ENCODE assay signal across 11 cellular contexts in the genomic region with DNA sequence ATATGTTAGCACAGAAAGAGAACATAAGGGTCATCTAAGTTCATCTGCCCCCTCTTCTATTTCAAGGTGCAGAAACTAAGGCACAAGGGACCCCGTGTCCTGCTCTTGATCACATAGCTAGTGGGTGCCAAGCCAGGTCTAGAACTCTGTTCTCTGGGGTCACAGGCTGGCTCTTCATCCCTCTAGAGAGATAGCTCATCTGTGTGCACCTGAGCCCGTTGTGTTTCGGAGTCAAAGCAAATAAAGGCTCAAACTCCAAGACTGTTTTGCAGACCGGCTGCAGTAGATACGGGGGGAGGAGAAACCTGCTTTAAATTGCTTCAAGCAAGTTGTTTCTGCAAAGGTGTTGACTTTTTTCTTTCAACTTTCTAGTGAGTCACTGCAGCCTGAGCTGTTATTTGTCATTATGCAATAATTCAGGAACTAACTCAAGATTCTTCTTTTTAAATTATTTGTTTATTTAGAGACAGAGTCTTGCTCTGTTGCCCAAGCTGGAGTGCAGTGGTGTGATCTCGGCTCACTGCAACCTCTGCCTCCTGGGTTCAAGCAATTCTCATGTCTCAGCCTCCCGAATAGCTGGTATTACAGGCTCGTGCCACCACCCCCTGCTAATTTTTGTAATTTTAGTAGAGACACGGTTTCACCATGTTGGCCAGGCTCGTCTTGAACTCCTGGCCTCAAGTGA. TPM values are rescaled to one million over a fixed set of nuclear protein-coding genes. Genes with fewer than 3 reads are reported as not detected.
A peak's percentile ranks its signal among the peaks of the same experiment; 100 is the strongest.
DNase-seq lines count a peak whose midpoint lies in the region; ATAC-seq and TF ChIP-seq lines count a peak whose summit lies in the region.
"Had no signal": no experiment of that assay in that cellular context is flagged by ENCODE, and none has a peak within 500 bp of the region (broad histone marks: within the 10 kb centered on the region; RNA-seq: fewer than 3 reads in every experiment).

No MANE protein-coding gene starts in this region.

- no peaks in the 10 kb centered on the region for H3K36me3 Mint-ChIP-seq in CD4-positive, CD25-positive, alpha-beta regulatory T cell
- no peaks in the 10 kb centered on the region for H3K36me3 Mint-ChIP-seq in T-helper 2 cell treated with Interferon-gamma antibody and Interleukin-4, amounts not matched to agents 5 μg/mL and 100 μg/mL, for 36 hours (ENCODE audit: low read depth)

- H3K27ac Mint-ChIP-seq in CD4-positive, CD25-positive, alpha-beta regulatory T cell: peak overlapping the region in 2 of 3 donors; percentile 5 to 63
- no peak overlapping the region for H3K27ac Mint-ChIP-seq in T-helper 2 cell treated with Interferon-gamma antibody and Interleukin-4, amounts not matched to agents 5 μg/mL and 100 μg/mL, for 36 hours
- H3K27ac Mint-ChIP-seq: T-helper 1 cell treated with Interleukin-12 subunit alpha and Interleukin-12 subunit beta and Interleukin-4 antibody, amounts not matched to agents 30 μg/mL and 1 μg/mL, for 36 hours had no signal

- ATAC-seq in CD4-positive, CD25-positive, alpha-beta regulatory T cell (ENCODE audit: low read depth in 2 of 2): no peak

- H3K36me3 ChIP-seq in CD4-positive, CD25-positive, alpha-beta regulatory T cell (ENCODE audit: control insufficient read depth, insufficient read depth, low read length): no peaks in the 10 kb centered on the region
- H3K36me3 ChIP-seq in neutrophil: no peaks in the 10 kb centered on the region

- TF ChIP-seq POLR2A in NB4 (IDR thresholded peaks at IDR 0.05; ENCODE audit: extremely low read depth, insufficient read length) (no peak), erythroblast (IDR thresholded peaks at IDR 0.05; ENCODE audit: low read length) (no peak)

- H3K4me3 ChIP-seq in CD4-positive, CD25-positive, alpha-beta regulatory T cell (ENCODE audit: low read depth, low read length): no peak overlapping the region
- H3K4me3 ChIP-seq in NB4 (ENCODE audit: low read depth, low read length) (no peak overlapping the region), neutrophil (ENCODE audit: low read depth in 1 of 2, low read length in 1 of 2) (peak overlapping the region; percentile 16 to 35)

- TF ChIP-seq CTCF in NB4 (IDR thresholded peaks at IDR 0.05; ENCODE audit: low read depth, low read length): no peak
- TF ChIP-seq CTCF in neutrophil (IDR thresholded peaks at IDR 0.05): no peak

- H3K27me3 ChIP-seq in CD4-positive, CD25-positive, alpha-beta regulatory T cell (ENCODE audit: control insufficient read depth, insufficient read depth, low read length): no peaks in the 10 kb centered on the region
- no peaks in the 10 kb centered on the region for H3K27me3 ChIP-seq in neutrophil

- H3K9me3 Mint-ChIP-seq in CD4-positive, CD25-positive, alpha-beta regulatory T cell: no peaks in the 10 kb centered on the region
- no peaks in the 10 kb centered on the region for H3K9me3 Mint-ChIP-seq in T-helper 2 cell treated with Interferon-gamma antibody and Interleukin-4, amounts not matched to agents 5 μg/mL and 100 μg/mL, for 36 hours
- H3K9me3 Mint-ChIP-seq: T-helper 1 cell treated with Interleukin-12 subunit alpha and Interleukin-12 subunit beta and Interleukin-4 antibody, amounts not matched to agents 30 μg/mL and 1 μg/mL, for 36 hours had no signal

- no peaks in the 10 kb centered on the region for H3K27me3 Mint-ChIP-seq in CD4-positive, CD25-positive, alpha-beta regulatory T cell
- H3K27me3 Mint-ChIP-seq in T-helper 2 cell treated with Interferon-gamma antibody and Interleukin-4, amounts not matched to agents 5 μg/mL and 100 μg/mL, for 36 hours (ENCODE audit: low read depth): peaks cover 2% of the 10 kb centered on the region

- no peak for DNase-seq in CD4-positive, CD25-positive, alpha-beta regulatory T cell
- peak; percentile 34 for DNase-seq in NB4 (ENCODE audit: low read depth)
- peak; percentile 45 to 60 for DNase-seq in erythroblast (lab: John Stamatoyannopoulos, UW)
- DNase-seq in Kasumi-1 (lab: John Stamatoyannopoulos, UW): no peak
- DNase-seq in T-helper 2 cell treated with Interferon-gamma antibody and Interleukin-4, amounts not matched to agents 5 μg/mL and 100 μg/mL, for 36 hours (ENCODE audit: low spot score): no peak
- no peak for DNase-seq in NCI-H446 treated with DMSO at 0.1 percent for 48 hours (lab: John Stamatoyannopoulos, UW)
- DNase-seq in NCI-H1436 treated with DMSO at 0.1 percent for 48 hours (lab: John Stamatoyannopoulos, UW): no peak
- DNase-seq: EL, NCI-H1694 treated with DMSO at 0.1 percent for 48 hours had no signal

- H3K4me3 Mint-ChIP-seq in CD4-positive, CD25-positive, alpha-beta regulatory T cell: no peak overlapping the region
- no peak overlapping the region for H3K4me3 Mint-ChIP-seq in T-helper 2 cell treated with Interferon-gamma antibody and Interleukin-4, amounts not matched to agents 5 μg/mL and 100 μg/mL, for 36 hours
- H3K4me3 Mint-ChIP-seq: T-helper 1 cell treated with Interleukin-12 subunit alpha and Interleukin-12 subunit beta and Interleukin-4 antibody, amounts not matched to agents 30 μg/mL and 1 μg/mL, for 36 hours had no signal

- peaks cover 8% of the 10 kb centered on the region for H3K4me1 ChIP-seq in CD4-positive, CD25-positive, alpha-beta regulatory T cell (ENCODE audit: control insufficient read depth, insufficient read depth, low read length, poor library complexity, severe bottlenecking)
- H3K4me1 ChIP-seq in neutrophil (ENCODE audit: control insufficient read depth in 1 of 2, insufficient read depth in 1 of 2, low read depth in 1 of 2, low read length in 1 of 2): peaks cover 12 to 20% of the 10 kb centered on the region in 2 experiments

- no peak overlapping the region for H3K27ac ChIP-seq in CD4-positive, CD25-positive, alpha-beta regulatory T cell (ENCODE audit: insufficient read depth, low read length, poor library complexity, severe bottlenecking)
- peak overlapping the region; percentile 71 for H3K27ac ChIP-seq in neutrophil

- peaks cover 0 to 31% (median 18%) of the 10 kb centered on the region in 4 donors for H3K4me1 Mint-ChIP-seq in CD4-positive, CD25-positive, alpha-beta regulatory T cell
- H3K4me1 Mint-ChIP-seq in T-helper 2 cell treated with Interferon-gamma antibody and Interleukin-4, amounts not matched to agents 5 μg/mL and 100 μg/mL, for 36 hours (ENCODE audit: low read depth): peaks cover 16% of the 10 kb centered on the region

- H3K9me3 ChIP-seq in CD4-positive, CD25-positive, alpha-beta regulatory T cell (ENCODE audit: control insufficient read depth in 2 of 2, low read length in 2 of 2): no peaks in the 10 kb centered on the region
- no peaks in the 10 kb centered on the region for H3K9me3 ChIP-seq in neutrophil

RNA-seq across cellular contexts. Expression of gene BLVRA, which starts 6.5 kb away (rescaled TPM):
- 25.9 TPM for total RNA-seq in CD4-positive, CD25-positive, alpha-beta regulatory T cell
- polyA plus RNA-seq in CD4-positive, CD25-positive, alpha-beta regulatory T cell: 10 to 100 TPM; 40.8 to 76.3 (median 53.9) TPM

RNA-seq across cellular contexts. Expression of gene COA1, which starts 35.6 kb away (rescaled TPM):
- total RNA-seq in CD4-positive, CD25-positive, alpha-beta regulatory T cell: 52.9 TPM
- 10 to 100 TPM; 41.3 to 65.8 (median 45.3) TPM for polyA plus RNA-seq in CD4-positive, CD25-positive, alpha-beta regulatory T cell

Comparison
In these comparisons a context has a peak if more than half of its experiments do, and no peak if none do; other contexts are left out.
1. DNase-seq: peak in NB4 (single experiment) and erythroblast (2 of 2); none in CD4-positive, CD25-positive, alpha-beta regulatory T cell (0 of 3), Kasumi-1 (0 of 2), T-helper 2 cell treated with Interferon-gamma antibody and Interleukin-4, amounts not matched to agents 5 μg/mL and 100 μg/mL, for 36 hours (single experiment), NCI-H446 treated with DMSO at 0.1 percent for 48 hours (single experiment) and NCI-H1436 treated with DMSO at 0.1 percent for 48 hours (single experiment).
2. H3K4me3 ChIP-seq: peak in neutrophil (2 of 2); none in CD4-positive, CD25-positive, alpha-beta regulatory T cell (single experiment) and NB4 (single experiment).